Comparison of ENCODE assay signal across 1 cellular context in the genomic region with DNA sequence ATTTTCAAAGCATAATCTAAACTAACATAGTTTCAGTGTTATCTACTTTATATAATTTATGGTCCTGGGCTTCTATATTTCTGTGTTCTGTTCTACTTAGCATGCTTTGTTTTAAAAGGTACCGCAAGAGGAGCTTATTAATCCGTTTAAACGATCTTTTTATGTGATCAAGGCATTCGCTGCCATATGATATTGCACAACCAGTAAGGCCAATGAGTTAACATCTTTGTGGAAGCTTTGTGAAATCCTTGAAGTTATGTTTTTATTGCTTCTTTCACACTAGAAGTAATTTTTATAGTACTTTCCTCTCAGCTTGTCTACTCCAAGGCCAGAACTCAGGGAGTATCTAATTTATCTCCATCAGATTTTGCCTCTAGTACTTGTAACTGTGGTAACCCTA.
TF ChIP-seq lines count a peak whose summit lies in the region.

No MANE protein-coding gene starts in this region.

TF ChIP-seq in HepG2, 621 proteins besides CTCF, POLR2A, EP300 and RAD21:
- TF ChIP-seq CEBPB (IDR thresholded peaks at IDR 0.05; ENCODE audit: borderline replicate concordance, low read depth, low read length) (peak; percentile 53; the same call in 1 of the 2 replicates), MIER2 (CRISPR knock-in tag; IDR thresholded peaks at IDR 0.05) (no peak)
